Comparison of ENCODE assay signal across 1 cellular context in the genomic region with DNA sequence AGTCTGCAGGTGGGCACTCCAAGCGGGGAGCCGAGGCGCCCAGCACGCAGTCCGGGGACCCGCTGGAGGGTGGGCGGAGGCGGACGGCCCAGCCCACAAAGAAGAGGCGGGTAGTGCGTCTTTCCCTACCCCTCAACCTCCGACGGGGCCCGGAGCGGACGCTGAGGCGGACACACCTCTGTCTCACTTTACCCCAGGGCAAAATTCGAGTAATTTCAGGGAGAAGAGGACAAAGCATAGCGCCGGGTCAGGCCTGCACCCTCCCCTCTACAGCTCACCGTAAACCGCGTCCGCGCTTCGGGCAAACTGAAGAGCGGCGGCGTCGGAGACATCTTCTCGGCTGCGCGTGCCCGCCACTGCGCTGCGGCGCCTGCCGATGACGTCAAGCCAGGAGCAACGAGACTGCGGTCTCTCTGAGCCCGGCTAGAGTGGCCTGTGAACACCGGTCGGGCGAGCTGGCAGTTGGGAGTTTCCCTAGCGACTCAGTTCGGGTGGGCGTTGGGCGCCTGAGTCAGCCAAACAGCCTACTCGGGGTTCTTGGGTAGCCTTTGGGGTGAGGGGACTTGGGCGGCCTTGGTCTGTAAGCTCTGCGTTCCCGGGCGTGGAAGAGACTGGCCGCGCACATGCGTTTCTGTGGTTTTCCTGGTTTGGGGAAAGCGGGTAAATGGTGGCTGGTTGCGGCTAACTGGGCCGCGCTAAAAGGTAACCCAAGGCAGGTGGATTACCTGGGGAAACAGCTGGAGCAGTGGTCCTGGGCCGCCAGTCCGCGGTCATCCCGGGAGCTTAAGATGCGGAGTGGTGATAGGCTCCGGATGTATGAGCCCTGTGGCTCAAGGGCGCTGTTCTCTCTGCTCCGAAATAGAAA.
TF ChIP-seq lines count a peak whose summit lies in the region.

TSS of gene THOC1 (minus strand) at position 360 of the 865 bp plus-strand sequence. CDS start at position 332, 28 bp downstream.

TF ChIP-seq in GM12878, 131 proteins besides CTCF, POLR2A, EP300 and RAD21 (continued from another document and continues in another):
- TF ChIP-seq, protein P1, sequence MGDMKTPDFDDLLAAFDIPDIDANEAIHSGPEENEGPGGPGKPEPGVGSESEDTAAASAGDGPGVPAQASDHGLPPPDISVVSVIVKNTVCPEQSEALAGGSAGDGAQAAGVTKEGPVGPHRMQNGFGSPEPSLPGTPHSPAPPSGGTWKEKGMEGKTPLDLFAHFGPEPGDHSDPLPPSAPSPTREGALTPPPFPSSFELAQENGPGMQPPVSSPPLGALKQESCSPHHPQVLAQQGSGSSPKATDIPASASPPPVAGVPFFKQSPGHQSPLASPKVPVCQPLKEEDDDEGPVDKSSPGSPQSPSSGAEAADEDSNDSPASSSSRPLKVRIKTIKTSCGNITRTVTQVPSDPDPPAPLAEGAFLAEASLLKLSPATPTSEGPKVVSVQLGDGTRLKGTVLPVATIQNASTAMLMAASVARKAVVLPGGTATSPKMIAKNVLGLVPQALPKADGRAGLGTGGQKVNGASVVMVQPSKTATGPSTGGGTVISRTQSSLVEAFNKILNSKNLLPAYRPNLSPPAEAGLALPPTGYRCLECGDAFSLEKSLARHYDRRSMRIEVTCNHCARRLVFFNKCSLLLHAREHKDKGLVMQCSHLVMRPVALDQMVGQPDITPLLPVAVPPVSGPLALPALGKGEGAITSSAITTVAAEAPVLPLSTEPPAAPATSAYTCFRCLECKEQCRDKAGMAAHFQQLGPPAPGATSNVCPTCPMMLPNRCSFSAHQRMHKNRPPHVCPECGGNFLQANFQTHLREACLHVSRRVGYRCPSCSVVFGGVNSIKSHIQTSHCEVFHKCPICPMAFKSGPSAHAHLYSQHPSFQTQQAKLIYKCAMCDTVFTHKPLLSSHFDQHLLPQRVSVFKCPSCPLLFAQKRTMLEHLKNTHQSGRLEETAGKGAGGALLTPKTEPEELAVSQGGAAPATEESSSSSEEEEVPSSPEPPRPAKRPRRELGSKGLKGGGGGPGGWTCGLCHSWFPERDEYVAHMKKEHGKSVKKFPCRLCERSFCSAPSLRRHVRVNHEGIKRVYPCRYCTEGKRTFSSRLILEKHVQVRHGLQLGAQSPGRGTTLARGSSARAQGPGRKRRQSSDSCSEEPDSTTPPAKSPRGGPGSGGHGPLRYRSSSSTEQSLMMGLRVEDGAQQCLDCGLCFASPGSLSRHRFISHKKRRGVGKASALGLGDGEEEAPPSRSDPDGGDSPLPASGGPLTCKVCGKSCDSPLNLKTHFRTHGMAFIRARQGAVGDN (IDR thresholded peaks at IDR 0.05): peak; percentile 33
- TF ChIP-seq, protein P2, sequence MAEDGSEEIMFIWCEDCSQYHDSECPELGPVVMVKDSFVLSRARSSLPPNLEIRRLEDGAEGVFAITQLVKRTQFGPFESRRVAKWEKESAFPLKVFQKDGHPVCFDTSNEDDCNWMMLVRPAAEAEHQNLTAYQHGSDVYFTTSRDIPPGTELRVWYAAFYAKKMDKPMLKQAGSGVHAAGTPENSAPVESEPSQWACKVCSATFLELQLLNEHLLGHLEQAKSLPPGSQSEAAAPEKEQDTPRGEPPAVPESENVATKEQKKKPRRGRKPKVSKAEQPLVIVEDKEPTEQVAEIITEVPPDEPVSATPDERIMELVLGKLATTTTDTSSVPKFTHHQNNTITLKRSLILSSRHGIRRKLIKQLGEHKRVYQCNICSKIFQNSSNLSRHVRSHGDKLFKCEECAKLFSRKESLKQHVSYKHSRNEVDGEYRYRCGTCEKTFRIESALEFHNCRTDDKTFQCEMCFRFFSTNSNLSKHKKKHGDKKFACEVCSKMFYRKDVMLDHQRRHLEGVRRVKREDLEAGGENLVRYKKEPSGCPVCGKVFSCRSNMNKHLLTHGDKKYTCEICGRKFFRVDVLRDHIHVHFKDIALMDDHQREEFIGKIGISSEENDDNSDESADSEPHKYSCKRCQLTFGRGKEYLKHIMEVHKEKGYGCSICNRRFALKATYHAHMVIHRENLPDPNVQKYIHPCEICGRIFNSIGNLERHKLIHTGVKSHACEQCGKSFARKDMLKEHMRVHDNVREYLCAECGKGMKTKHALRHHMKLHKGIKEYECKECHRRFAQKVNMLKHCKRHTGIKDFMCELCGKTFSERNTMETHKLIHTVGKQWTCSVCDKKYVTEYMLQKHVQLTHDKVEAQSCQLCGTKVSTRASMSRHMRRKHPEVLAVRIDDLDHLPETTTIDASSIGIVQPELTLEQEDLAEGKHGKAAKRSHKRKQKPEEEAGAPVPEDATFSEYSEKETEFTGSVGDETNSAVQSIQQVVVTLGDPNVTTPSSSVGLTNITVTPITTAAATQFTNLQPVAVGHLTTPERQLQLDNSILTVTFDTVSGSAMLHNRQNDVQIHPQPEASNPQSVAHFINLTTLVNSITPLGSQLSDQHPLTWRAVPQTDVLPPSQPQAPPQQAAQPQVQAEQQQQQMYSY (CRISPR knock-in tag; IDR thresholded peaks at IDR 0.05): no peak
- TF ChIP-seq RUNX3 (IDR thresholded peaks at IDR 0.05; ENCODE audit: low read length): peak; percentile 93
- TF ChIP-seq, protein P3, sequence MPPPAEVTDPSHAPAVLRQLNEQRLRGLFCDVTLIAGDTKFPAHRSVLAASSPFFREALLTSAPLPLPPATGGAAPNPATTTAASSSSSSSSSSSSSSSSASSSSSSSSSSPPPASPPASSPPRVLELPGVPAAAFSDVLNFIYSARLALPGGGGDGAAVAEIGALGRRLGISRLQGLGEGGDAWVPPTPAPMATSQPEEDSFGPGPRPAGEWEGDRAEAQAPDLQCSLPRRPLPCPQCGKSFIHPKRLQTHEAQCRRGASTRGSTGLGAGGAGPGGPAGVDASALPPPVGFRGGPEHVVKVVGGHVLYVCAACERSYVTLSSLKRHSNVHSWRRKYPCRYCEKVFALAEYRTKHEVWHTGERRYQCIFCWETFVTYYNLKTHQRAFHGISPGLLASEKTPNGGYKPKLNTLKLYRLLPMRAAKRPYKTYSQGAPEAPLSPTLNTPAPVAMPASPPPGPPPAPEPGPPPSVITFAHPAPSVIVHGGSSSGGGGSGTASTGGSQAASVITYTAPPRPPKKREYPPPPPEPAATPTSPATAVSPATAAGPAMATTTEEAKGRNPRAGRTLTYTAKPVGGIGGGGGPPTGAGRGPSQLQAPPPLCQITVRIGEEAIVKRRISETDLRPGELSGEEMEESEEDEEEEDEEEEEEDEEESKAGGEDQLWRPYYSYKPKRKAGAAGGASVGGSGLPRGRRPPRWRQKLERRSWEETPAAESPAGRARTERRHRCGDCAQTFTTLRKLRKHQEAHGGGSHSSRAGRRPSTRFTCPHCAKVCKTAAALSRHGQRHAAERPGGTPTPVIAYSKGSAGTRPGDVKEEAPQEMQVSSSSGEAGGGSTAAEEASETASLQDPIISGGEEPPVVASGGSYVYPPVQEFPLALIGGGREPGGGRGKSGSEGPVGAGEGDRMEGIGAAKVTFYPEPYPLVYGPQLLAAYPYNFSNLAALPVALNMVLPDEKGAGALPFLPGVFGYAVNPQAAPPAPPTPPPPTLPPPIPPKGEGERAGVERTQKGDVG (CRISPR knock-in tag; IDR thresholded peaks at IDR 0.05): no peak
- TF ChIP-seq EGR1 (IDR thresholded peaks at IDR 0.05; ENCODE audit: borderline replicate concordance in 1 of 2, low read depth in 2 of 2, low read length in 2 of 2): peak in 1 of 2 experiments; percentile 93; a peak in 2 of 3 replicates
- TF ChIP-seq SMAD1 (IDR thresholded peaks at IDR 0.05; ENCODE audit: low read depth, partially characterized antibody): peak; percentile 39
- peak; percentile 74 for TF ChIP-seq LARP7 (IDR thresholded peaks at IDR 0.05)
- TF ChIP-seq TCF3 (IDR thresholded peaks at IDR 0.05; ENCODE audit: borderline replicate concordance, insufficient read depth, low read depth, low read length): peak; percentile 86
- no peak for TF ChIP-seq IRF3 (IDR thresholded peaks at IDR 0.05)
- TF ChIP-seq NR2F1 (conservative IDR thresholded peaks at IDR 0.05): 0 out of 2 replicates have a peak, but pooled peaks have one; percentile 43
- no peak for TF ChIP-seq ETV6 (conservative IDR thresholded peaks at IDR 0.05 in 1 of 2, IDR thresholded peaks at IDR 0.05 in 1 of 2; ENCODE audit: borderline replicate concordance in 1 of 2, low read depth in 1 of 2)
- no peak for TF ChIP-seq ELK1 (IDR thresholded peaks at IDR 0.05; ENCODE audit: low read depth, low read length)
- no peak for TF ChIP-seq ZNF274 (IDR thresholded peaks at IDR 0.05; ENCODE audit: insufficient read depth, insufficient read length)
- TF ChIP-seq, protein P4, sequence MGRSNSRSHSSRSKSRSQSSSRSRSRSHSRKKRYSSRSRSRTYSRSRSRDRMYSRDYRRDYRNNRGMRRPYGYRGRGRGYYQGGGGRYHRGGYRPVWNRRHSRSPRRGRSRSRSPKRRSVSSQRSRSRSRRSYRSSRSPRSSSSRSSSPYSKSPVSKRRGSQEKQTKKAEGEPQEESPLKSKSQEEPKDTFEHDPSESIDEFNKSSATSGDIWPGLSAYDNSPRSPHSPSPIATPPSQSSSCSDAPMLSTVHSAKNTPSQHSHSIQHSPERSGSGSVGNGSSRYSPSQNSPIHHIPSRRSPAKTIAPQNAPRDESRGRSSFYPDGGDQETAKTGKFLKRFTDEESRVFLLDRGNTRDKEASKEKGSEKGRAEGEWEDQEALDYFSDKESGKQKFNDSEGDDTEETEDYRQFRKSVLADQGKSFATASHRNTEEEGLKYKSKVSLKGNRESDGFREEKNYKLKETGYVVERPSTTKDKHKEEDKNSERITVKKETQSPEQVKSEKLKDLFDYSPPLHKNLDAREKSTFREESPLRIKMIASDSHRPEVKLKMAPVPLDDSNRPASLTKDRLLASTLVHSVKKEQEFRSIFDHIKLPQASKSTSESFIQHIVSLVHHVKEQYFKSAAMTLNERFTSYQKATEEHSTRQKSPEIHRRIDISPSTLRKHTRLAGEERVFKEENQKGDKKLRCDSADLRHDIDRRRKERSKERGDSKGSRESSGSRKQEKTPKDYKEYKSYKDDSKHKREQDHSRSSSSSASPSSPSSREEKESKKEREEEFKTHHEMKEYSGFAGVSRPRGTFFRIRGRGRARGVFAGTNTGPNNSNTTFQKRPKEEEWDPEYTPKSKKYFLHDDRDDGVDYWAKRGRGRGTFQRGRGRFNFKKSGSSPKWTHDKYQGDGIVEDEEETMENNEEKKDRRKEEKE (IDR thresholded peaks at IDR 0.05): no peak
- TF ChIP-seq MLLT1 (IDR thresholded peaks at IDR 0.05): peak; percentile 93
- TF ChIP-seq, protein P5, sequence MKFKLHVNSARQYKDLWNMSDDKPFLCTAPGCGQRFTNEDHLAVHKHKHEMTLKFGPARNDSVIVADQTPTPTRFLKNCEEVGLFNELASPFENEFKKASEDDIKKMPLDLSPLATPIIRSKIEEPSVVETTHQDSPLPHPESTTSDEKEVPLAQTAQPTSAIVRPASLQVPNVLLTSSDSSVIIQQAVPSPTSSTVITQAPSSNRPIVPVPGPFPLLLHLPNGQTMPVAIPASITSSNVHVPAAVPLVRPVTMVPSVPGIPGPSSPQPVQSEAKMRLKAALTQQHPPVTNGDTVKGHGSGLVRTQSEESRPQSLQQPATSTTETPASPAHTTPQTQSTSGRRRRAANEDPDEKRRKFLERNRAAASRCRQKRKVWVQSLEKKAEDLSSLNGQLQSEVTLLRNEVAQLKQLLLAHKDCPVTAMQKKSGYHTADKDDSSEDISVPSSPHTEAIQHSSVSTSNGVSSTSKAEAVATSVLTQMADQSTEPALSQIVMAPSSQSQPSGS (IDR thresholded peaks at IDR 0.05; ENCODE audit: low read length): peak; percentile 65; the same call in 1 of the 2 replicates
- TF ChIP-seq EED (IDR thresholded peaks at IDR 0.05; ENCODE audit: low read depth): peak; percentile 49
- TF ChIP-seq TBL1XR1 (IDR thresholded peaks at IDR 0.05; ENCODE audit: low read depth, low read length): 0 out of 2 replicates have a peak, but pooled peaks have one; percentile 56
- TF ChIP-seq, protein P6, sequence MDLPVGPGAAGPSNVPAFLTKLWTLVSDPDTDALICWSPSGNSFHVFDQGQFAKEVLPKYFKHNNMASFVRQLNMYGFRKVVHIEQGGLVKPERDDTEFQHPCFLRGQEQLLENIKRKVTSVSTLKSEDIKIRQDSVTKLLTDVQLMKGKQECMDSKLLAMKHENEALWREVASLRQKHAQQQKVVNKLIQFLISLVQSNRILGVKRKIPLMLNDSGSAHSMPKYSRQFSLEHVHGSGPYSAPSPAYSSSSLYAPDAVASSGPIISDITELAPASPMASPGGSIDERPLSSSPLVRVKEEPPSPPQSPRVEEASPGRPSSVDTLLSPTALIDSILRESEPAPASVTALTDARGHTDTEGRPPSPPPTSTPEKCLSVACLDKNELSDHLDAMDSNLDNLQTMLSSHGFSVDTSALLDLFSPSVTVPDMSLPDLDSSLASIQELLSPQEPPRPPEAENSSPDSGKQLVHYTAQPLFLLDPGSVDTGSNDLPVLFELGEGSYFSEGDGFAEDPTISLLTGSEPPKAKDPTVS (IDR thresholded peaks at IDR 0.05; ENCODE audit: low read depth, low read length): no peak
- no peak for TF ChIP-seq BRCA1 (IDR thresholded peaks at IDR 0.05; ENCODE audit: low read depth, low read length)
- TF ChIP-seq ZNF24 (IDR thresholded peaks at IDR 0.05): no peak
- TF ChIP-seq STAT1 (conservative IDR thresholded peaks at IDR 0.05): peak; percentile 75; the same call in 1 of the 2 replicates
- no peak for TF ChIP-seq KAT2A (conservative IDR thresholded peaks at IDR 0.05; ENCODE audit: control insufficient read depth, low read depth, low read length)
- TF ChIP-seq PML (IDR thresholded peaks at IDR 0.05; ENCODE audit: low read length): peak; percentile 94
- no peak for TF ChIP-seq FOS (IDR thresholded peaks at IDR 0.05; ENCODE audit: borderline replicate concordance, extremely low read depth, insufficient read length)
- peak; percentile 83 for TF ChIP-seq HCFC1 (IDR thresholded peaks at IDR 0.05; ENCODE audit: low read length)
- peak; percentile 58 for TF ChIP-seq SIX5 (IDR thresholded peaks at IDR 0.05; ENCODE audit: low read depth, low read length, severe bottlenecking)
- TF ChIP-seq SREBF1 (IDR thresholded peaks at IDR 0.05; ENCODE audit: low read length): no peak
- TF ChIP-seq FOXK2 (IDR thresholded peaks at IDR 0.05): no peak
